20 cellular contexts compared by ENCODE assay signal in the genomic region with DNA sequence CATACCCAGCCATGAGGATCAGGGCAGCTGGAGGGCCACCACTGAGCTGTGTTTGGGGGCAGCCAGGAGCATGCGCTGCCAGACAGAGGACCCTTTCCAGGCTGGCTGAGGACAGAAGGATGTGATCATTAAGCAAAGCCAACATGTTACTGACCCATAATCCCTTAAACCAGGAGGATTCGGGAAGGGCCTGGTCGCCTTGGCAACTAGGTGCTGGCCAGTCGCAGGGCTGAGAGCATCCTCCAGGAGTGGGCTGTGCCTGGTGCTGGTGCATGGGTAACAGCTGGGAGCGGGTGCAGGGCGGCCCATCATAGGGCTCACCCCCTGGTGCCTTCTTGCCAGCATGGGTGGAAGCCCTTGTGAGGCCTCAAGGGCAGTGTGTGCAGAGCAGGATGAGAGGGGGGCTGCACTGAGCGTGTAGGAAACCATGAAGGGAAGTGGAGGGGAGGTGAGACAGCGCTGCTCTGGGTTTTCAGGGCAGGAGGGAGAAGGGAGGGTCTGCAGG.
"Had no signal": no experiment of that assay in that cellular context is flagged by ENCODE, and none has a peak within 500 bp of the region (broad histone marks: within the 10 kb centered on the region; RNA-seq: fewer than 3 reads in every experiment).

No MANE protein-coding gene starts in this region.

- H3K27ac ChIP-seq: coronary artery, foreskin keratinocyte, lower lobe of right lung, ovary, VCaP had no signal

- H3K27ac Mint-ChIP-seq: activated CD4-positive, alpha-beta memory T cell treated with anti-CD3 and anti-CD28 coated beads, Interleukin-2, amount 10 ng/mL, durations not matched to agents 7 days and 5 days; activated CD4-positive, alpha-beta T cell treated with anti-CD3 and anti-CD28 coated beads for 36 hours; activated T-cell treated with anti-CD3 and anti-CD28 coated beads, Interleukin-2, amount 50 U/mL, for 24 hours; nephron progenitor cell; stimulated activated memory B cell treated with anti-CD40 and anti-IgM and Interleukin-4, amounts not matched to agents 10 μg/mL and 1 μg/mL and 100 μg/mL, for 72 hours had no signal

- H3K9me3 Mint-ChIP-seq: activated CD4-positive, alpha-beta memory T cell treated with anti-CD3 and anti-CD28 coated beads, Interleukin-2, amount 10 ng/mL, durations not matched to agents 7 days and 5 days; activated T-cell treated with anti-CD3 and anti-CD28 coated beads, Interleukin-2, amount 50 U/mL, for 24 hours; nephron progenitor cell; stimulated activated memory B cell treated with anti-CD40 and anti-IgM and Interleukin-4, amounts not matched to agents 10 μg/mL and 1 μg/mL and 100 μg/mL, for 72 hours had no signal

- H3K4me3 Mint-ChIP-seq: activated CD4-positive, alpha-beta memory T cell treated with anti-CD3 and anti-CD28 coated beads, Interleukin-2, amount 10 ng/mL, durations not matched to agents 7 days and 5 days; activated CD4-positive, alpha-beta T cell treated with anti-CD3 and anti-CD28 coated beads for 36 hours; activated T-cell treated with anti-CD3 and anti-CD28 coated beads, Interleukin-2, amount 50 U/mL, for 24 hours; nephron progenitor cell; stimulated activated memory B cell treated with anti-CD40 and anti-IgM and Interleukin-4, amounts not matched to agents 10 μg/mL and 1 μg/mL and 100 μg/mL, for 72 hours had no signal

- H3K9me3 ChIP-seq: lower lobe of right lung, ovary had no signal

- H3K27me3 Mint-ChIP-seq: activated CD4-positive, alpha-beta T cell treated with anti-CD3 and anti-CD28 coated beads for 36 hours had no signal

- H3K27me3 ChIP-seq: foreskin keratinocyte, ovary had no signal

- H3K4me1 Mint-ChIP-seq: activated CD4-positive, alpha-beta memory T cell treated with anti-CD3 and anti-CD28 coated beads, Interleukin-2, amount 10 ng/mL, durations not matched to agents 7 days and 5 days; activated CD4-positive, alpha-beta T cell treated with anti-CD3 and anti-CD28 coated beads for 36 hours; stimulated activated memory B cell treated with anti-CD40 and anti-IgM and Interleukin-4, amounts not matched to agents 10 μg/mL and 1 μg/mL and 100 μg/mL, for 72 hours had no signal

- ATAC-seq: activated CD4-positive, alpha-beta T cell treated with anti-CD3 and anti-CD28 coated beads for 36 hours; foreskin keratinocyte; lower lobe of right lung; stimulated activated memory B cell treated with anti-CD40 and anti-IgM and Interleukin-4, amounts not matched to agents 10 μg/mL and 1 μg/mL and 100 μg/mL, for 72 hours had no signal

- H3K36me3 Mint-ChIP-seq: stimulated activated memory B cell treated with anti-CD40 and anti-IgM and Interleukin-4, amounts not matched to agents 10 μg/mL and 1 μg/mL and 100 μg/mL, for 72 hours had no signal

- FAIRE-seq: endothelial cell of umbilical vein had no signal

- DNase-seq: activated CD4-positive, alpha-beta memory T cell treated with anti-CD3 and anti-CD28 coated beads, Interleukin-2, amount 10 ng/mL, durations not matched to agents 7 days and 5 days; activated CD4-positive, alpha-beta T cell treated with anti-CD3 and anti-CD28 coated beads for 36 hours; activated effector memory CD4-positive, alpha-beta T cell treated with Interleukin-2 at 50 U/mL for 16 hours; activated naive CD4-positive, alpha-beta T cell treated with anti-CD3 and anti-CD28 coated beads, Interleukin-2, amount 50 U/mL, for 16 hours; activated T-cell treated with anti-CD3 and anti-CD28 coated beads, Interleukin-2, amount 50 U/mL, for 24 hours; effector CD8-positive, alpha-beta T cell; foreskin keratinocyte; kidney glomerular epithelial cell; lower lobe of right lung; nephron progenitor cell; ovary; stimulated activated CD4-positive, alpha-beta T cell treated with anti-CD3 and anti-CD28 coated beads, Interleukin-12 subunit alpha, Interleukin-12 subunit beta, amount 100 ng/mL, for 4 hours; stimulated activated CD4-positive, alpha-beta T cell treated with anti-CD3 and anti-CD28 coated beads, Interleukin-2, amount 100 ng/mL, for 24 hours; T-helper 1 cell; T1000; trophoblast cell had no signal

- H3K36me3 ChIP-seq: ovary had no signal

- H3K4me1 ChIP-seq: foreskin keratinocyte had no signal

- H3K4me3 ChIP-seq: coronary artery, lower lobe of right lung, ovary had no signal
